Comparison of ENCODE assay signal across 7 cellular contexts in genomic region chr4:140255919-140256318, GRCh38.
"Had no signal": no experiment of that assay in that cellular context is flagged by ENCODE, and none has a peak within 500 bp of the region (broad histone marks: within the 10 kb centered on the region; RNA-seq: fewer than 3 reads in every experiment).

No MANE protein-coding gene starts in this region.

- ATAC-seq: heart right ventricle, left lung had no signal

- H3K27me3 ChIP-seq: esophagus squamous epithelium, heart right ventricle had no signal

- H3K4me3 ChIP-seq: esophagus squamous epithelium, heart right ventricle, left lung had no signal

- H3K36me3 ChIP-seq: esophagus squamous epithelium, heart right ventricle, left lung had no signal

- H3K27ac ChIP-seq: heart right ventricle, left lung had no signal

- H3K9me3 ChIP-seq: esophagus squamous epithelium, heart right ventricle, left lung had no signal

- DNase-seq: activated gamma-delta T cell; activated T-cell treated with anti-CD3 and anti-CD28 coated beads, Interleukin-2, amount 50 U/mL, for 1 hour; esophagus squamous epithelium; heart right ventricle; left lung; stimulated activated CD4-positive, alpha-beta T cell treated with anti-CD3 and anti-CD28 coated beads, Interleukin-15, amount 100 ng/mL, for 24 hours; stimulated activated CD4-positive, alpha-beta T cell treated with anti-CD3 and anti-CD28 coated beads, Interleukin-4, amount 100 ng/mL, for 24 hours had no signal
